12 cellular contexts compared by ENCODE assay signal in the genomic region with DNA sequence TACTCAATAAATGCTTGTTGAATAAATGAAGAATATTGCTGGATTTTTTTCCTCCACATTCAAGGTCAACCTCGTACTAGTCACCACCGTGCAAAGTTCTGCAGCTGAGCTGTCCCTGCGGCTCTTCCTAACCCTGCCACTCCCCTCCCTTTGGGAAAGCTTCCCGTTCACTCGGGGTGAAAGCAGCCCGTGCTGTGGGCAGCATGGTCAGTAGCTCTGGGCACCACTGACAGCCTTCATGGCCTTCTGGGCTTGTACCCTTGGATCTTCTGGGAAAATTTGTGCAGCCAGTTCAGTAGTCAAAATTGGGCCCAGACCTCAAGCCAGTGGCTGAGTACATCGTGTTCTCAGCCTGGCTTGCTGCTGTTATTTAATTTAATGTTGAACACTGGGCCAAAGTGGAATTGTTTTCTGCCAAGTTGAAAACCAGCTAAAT.
A peak's percentile ranks its signal among the peaks of the same experiment; 100 is the strongest.
DNase-seq lines count a peak whose midpoint lies in the region; ATAC-seq and TF ChIP-seq lines count a peak whose summit lies in the region.
"Had no signal": no experiment of that assay in that cellular context is flagged by ENCODE, and none has a peak within 500 bp of the region (broad histone marks: within the 10 kb centered on the region; RNA-seq: fewer than 3 reads in every experiment).

No MANE protein-coding gene starts in this region.

- no peak overlapping the region for H3K4me2 ChIP-seq in smooth muscle cell

- TF ChIP-seq RAD21 in liver (IDR thresholded peaks at IDR 0.05), result no peak

- H3K36me3 ChIP-seq in esophagus squamous epithelium, result no peaks in the 10 kb centered on the region
- no peaks in the 10 kb centered on the region for H3K36me3 ChIP-seq in liver (ENCODE audit: control insufficient read depth in 4 of 4, insufficient read depth in 3 of 4, low read depth in 1 of 4, low read length in 3 of 4)
- H3K36me3 ChIP-seq in smooth muscle cell (ENCODE audit: low read depth), result no peaks in the 10 kb centered on the region
- H3K36me3 ChIP-seq in H7 (replicated peaks; ENCODE audit: control insufficient read depth, insufficient read depth, low read length), result no peaks in the 10 kb centered on the region

- H3K27me3 Mint-ChIP-seq in activated naive CD8-positive, alpha-beta T cell treated with anti-CD3 and anti-CD28 coated beads, Interleukin-2, amount 50 U/mL, for 24 hours, result no peaks in the 10 kb centered on the region

- no peaks in the 10 kb centered on the region for H3K4me1 Mint-ChIP-seq in activated naive CD8-positive, alpha-beta T cell treated with anti-CD3 and anti-CD28 coated beads, Interleukin-2, amount 50 U/mL, for 24 hours

- H3K4me3 ChIP-seq in esophagus squamous epithelium (no peak overlapping the region), liver (ENCODE audit: low read depth in 1 of 3, low read length in 3 of 3) (no peak overlapping the region), smooth muscle cell (no peak overlapping the region), H7 (ENCODE audit: insufficient read depth, low read depth, low read length) (no peak overlapping the region)

- ATAC-seq in activated naive CD8-positive, alpha-beta T cell treated with anti-CD3 and anti-CD28 coated beads, Interleukin-2, amount 50 U/mL, for 24 hours, result no peak
- no peak for ATAC-seq in GM19351 (IDR thresholded peaks at IDR 0.05; ENCODE audit: unreplicated experiment)
- ATAC-seq: activated T-cell treated with anti-CD3 and anti-CD28 coated beads, Interleukin-2, amount 50 U/mL, for 72 hours had no signal

- TF ChIP-seq CTCF in esophagus squamous epithelium (IDR thresholded peaks at IDR 0.05) (no peak), liver (IDR thresholded peaks at IDR 0.05; ENCODE audit: low read depth, low read length, missing input control) (no peak), smooth muscle cell (IDR thresholded peaks at IDR 0.05; ENCODE audit: borderline replicate concordance, insufficient read depth, poor library complexity, severe bottlenecking) (no peak)

- no peaks in the 10 kb centered on the region for H3K36me3 Mint-ChIP-seq in activated naive CD8-positive, alpha-beta T cell treated with anti-CD3 and anti-CD28 coated beads, Interleukin-2, amount 50 U/mL, for 24 hours (ENCODE audit: low read depth)

- H3K9me3 Mint-ChIP-seq in activated naive CD8-positive, alpha-beta T cell treated with anti-CD3 and anti-CD28 coated beads, Interleukin-2, amount 50 U/mL, for 24 hours, result peaks cover 16% of the 10 kb centered on the region

- peak overlapping the region in 3 of 4 donors; percentile 42 to 49 (median 48) for H3K27ac ChIP-seq in esophagus squamous epithelium
- H3K27ac ChIP-seq in liver (ENCODE audit: low read depth in 1 of 2, low read length in 2 of 2), result no peak overlapping the region
- peak overlapping the region; percentile 63 for H3K27ac ChIP-seq in smooth muscle cell (ENCODE audit: low read depth)

- no peaks in the 10 kb centered on the region for H4K20me1 ChIP-seq in smooth muscle cell (ENCODE audit: low read depth)

- H3F3A ChIP-seq in smooth muscle cell (ENCODE audit: low read depth), result peaks cover 9% of the 10 kb centered on the region

- H3K79me2 ChIP-seq in smooth muscle cell (ENCODE audit: low read depth), result no peaks in the 10 kb centered on the region

- no peak overlapping the region for H3K27ac Mint-ChIP-seq in activated naive CD8-positive, alpha-beta T cell treated with anti-CD3 and anti-CD28 coated beads, Interleukin-2, amount 50 U/mL, for 24 hours

- H3K9me3 ChIP-seq in esophagus squamous epithelium (no peaks in the 10 kb centered on the region), liver (ENCODE audit: control insufficient read depth in 4 of 4, low read length in 3 of 4) (no peaks in the 10 kb centered on the region), smooth muscle cell (replicated peaks; ENCODE audit: low read depth) (no peaks in the 10 kb centered on the region)

- 59 to 82% methylated on average over 6 to 7 of the region's 7 CpGs for WGBS in esophagus squamous epithelium, 2 donors
- WGBS in liver, result 85% methylated on average over 7 of the region's 7 CpGs
- 89% methylated on average over 7 of the region's 7 CpGs for WGBS in smooth muscle cell (ENCODE audit: low lambda C conversion rate)

- peak; percentile 35 for DNase-seq in Ammon's horn (ENCODE audit: low spot score)
- DNase-seq in esophagus squamous epithelium (lab: John Stamatoyannopoulos, UW), result no peak
- DNase-seq in smooth muscle cell (lab: John Stamatoyannopoulos, UW; ENCODE audit: unreplicated experiment), result no peak
- DNase-seq in H7, result no peak
- DNase-seq in activated naive CD8-positive, alpha-beta T cell treated with anti-CD3 and anti-CD28 coated beads, Interleukin-2, amount 50 U/mL, for 24 hours, result no peak
- no peak for DNase-seq in COLO668 (lab: John Stamatoyannopoulos, UW; ENCODE audit: unreplicated experiment)
- DNase-seq: activated CD4-positive, alpha-beta T cell treated with anti-CD3 and anti-CD28 coated beads for 4 hours; activated T-cell treated with anti-CD3 and anti-CD28 coated beads, Interleukin-2, amount 50 U/mL, for 72 hours; dermis blood vessel endothelial cell; NCI-H2081 treated with DMSO at 0.1 percent for 48 hours had no signal

- H3K27me3 ChIP-seq in esophagus squamous epithelium (no peaks in the 10 kb centered on the region), liver (ENCODE audit: control insufficient read depth in 4 of 4, insufficient read depth in 4 of 4, low read length in 3 of 4) (no peaks in the 10 kb centered on the region), smooth muscle cell (ENCODE audit: low read depth) (no peaks in the 10 kb centered on the region), H7 (ENCODE audit: control insufficient read depth, insufficient read depth, low read length) (no peaks in the 10 kb centered on the region)

- H3K9ac ChIP-seq in liver (ENCODE audit: low read depth in 1 of 2, low read length in 2 of 2), result no peak overlapping the region
- H3K9ac ChIP-seq in smooth muscle cell (ENCODE audit: low read depth), result no peak overlapping the region

- no peak for TF ChIP-seq POLR2A in esophagus squamous epithelium (IDR thresholded peaks at IDR 0.05)

- intact Hi-C loops in esophagus squamous epithelium (cut with DNase I), result no loop called here

- no peak overlapping the region for H2AFZ ChIP-seq in smooth muscle cell (ENCODE audit: low read depth)

- H3K4me3 Mint-ChIP-seq in activated naive CD8-positive, alpha-beta T cell treated with anti-CD3 and anti-CD28 coated beads, Interleukin-2, amount 50 U/mL, for 24 hours, result no peak overlapping the region
- H3K4me3 Mint-ChIP-seq: activated T-cell treated with anti-CD3 and anti-CD28 coated beads, Interleukin-2, amount 50 U/mL, for 72 hours had no signal

- H3K4me1 ChIP-seq in esophagus squamous epithelium (peaks cover 0 to 26% (median 0%) of the 10 kb centered on the region in 3 donors), liver (ENCODE audit: control insufficient read depth in 4 of 4, insufficient read depth in 4 of 4, low read length in 3 of 4) (no peaks in the 10 kb centered on the region), smooth muscle cell (ENCODE audit: low read depth) (no peaks in the 10 kb centered on the region)

TF ChIP-seq in liver, 16 proteins besides CTCF, POLR2A, EP300 and RAD21:
- TF ChIP-seq FOXA2 (IDR thresholded peaks at IDR 0.05) (no peak), NR2F2 (IDR thresholded peaks at IDR 0.05) (peak; percentile 16)

Comparison
In these comparisons a context has a peak if more than half of its experiments do, and no peak if none do; other contexts are left out.
1. H3K27ac ChIP-seq: peak in esophagus squamous epithelium (3 of 4) and smooth muscle cell (single experiment); none in liver (0 of 2).